Comparison of ENCODE assay signal across 1 cellular context in the genomic region with DNA sequence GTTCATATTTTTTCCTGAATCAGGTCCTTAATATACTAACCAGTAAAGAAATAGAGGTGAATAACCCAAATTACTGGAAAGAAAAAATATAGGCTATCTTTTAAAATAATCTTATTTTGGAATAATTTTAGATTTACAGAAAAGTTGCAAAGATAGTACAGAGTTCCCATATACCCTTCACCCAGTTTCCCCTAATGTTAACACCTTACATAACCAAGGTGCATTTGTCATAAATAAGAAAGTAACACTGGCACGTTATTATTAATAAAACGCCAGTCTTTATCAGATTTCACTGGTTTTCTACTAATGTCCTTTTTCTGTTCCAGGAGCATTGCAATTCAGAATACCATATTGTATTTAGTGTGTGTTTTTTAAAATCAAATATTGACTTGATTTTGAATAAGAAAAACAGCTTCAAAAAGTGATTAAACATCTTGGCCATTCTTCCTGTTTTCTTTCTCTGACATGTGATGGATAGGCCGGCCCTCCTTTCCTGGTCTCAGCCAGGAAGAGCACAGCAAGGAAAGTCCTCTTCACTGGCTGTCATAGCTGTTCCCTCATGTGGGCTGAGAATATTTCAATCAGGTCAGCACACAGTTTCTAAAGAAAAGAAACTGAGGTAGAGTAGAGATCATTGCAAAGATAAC.
TF ChIP-seq lines count a peak whose summit lies in the region.

No MANE protein-coding gene starts in this region.

TF ChIP-seq in H1, 55 proteins besides CTCF, POLR2A, EP300 and RAD21:
- TF ChIP-seq PHF8 (conservative IDR thresholded peaks at IDR 0.05; ENCODE audit: low read depth, low read length) (no peak), CBX5 (IDR thresholded peaks at IDR 0.05; ENCODE audit: low read depth, low read length) (no peak), KDM5A (IDR thresholded peaks at IDR 0.05; ENCODE audit: low read length) (no peak), TAF7 (optimal IDR thresholded peaks at IDR 0.05; ENCODE audit: borderline replicate concordance, low read depth, low read length) (no peak), NRF1 (IDR thresholded peaks at IDR 0.05; ENCODE audit: low read depth, low read length) (no peak), POU5F1 (IDR thresholded peaks at IDR 0.05; ENCODE audit: low read depth, low read length) (no peak), MAX (IDR thresholded peaks at IDR 0.05) (no peak), RBBP5 (IDR thresholded peaks at IDR 0.05; ENCODE audit: borderline replicate concordance, low read depth, low read length) (no peak), RNF2 (IDR thresholded peaks at IDR 0.05; ENCODE audit: borderline replicate concordance, low read depth, low read length, missing control alignments, poor library complexity, severe bottlenecking) (no peak), SP4 (IDR thresholded peaks at IDR 0.05; ENCODE audit: low read length) (no peak), YY1 (IDR thresholded peaks at IDR 0.05; ENCODE audit: low read depth, low read length) (no peak), TAF1 (IDR thresholded peaks at IDR 0.05; ENCODE audit: low read depth, low read length) (no peak), TCF12 (IDR thresholded peaks at IDR 0.05; ENCODE audit: low read depth, low read length) (no peak), ASH2L (IDR thresholded peaks at IDR 0.05; ENCODE audit: low read length) (no peak), BRCA1 (IDR thresholded peaks at IDR 0.05; ENCODE audit: low read depth, low read length) (no peak), KDM1A (IDR thresholded peaks at IDR 0.05; ENCODE audit: borderline replicate concordance, low read length) (no peak), SIRT6 (IDR thresholded peaks at IDR 0.05; ENCODE audit: low read length) (no peak), CTBP2 (IDR thresholded peaks at IDR 0.05; ENCODE audit: borderline replicate concordance, insufficient read depth, insufficient read length, low read length) (no peak), CHD7 (IDR thresholded peaks at IDR 0.05; ENCODE audit: insufficient replicate concordance, low read length) (no peak)
